Comparison of ENCODE assay signal across 8 cellular contexts in genomic region chr9:34603610-34604231, GRCh38.
DNase-seq lines count a peak whose midpoint lies in the region; ATAC-seq and TF ChIP-seq lines count a peak whose summit lies in the region.

No MANE protein-coding gene starts in this region.

- DNase-seq in GM10248 (ENCODE audit: extremely low spot score): peak; percentile 83
- DNase-seq in NCI-H345 (lab: John Stamatoyannopoulos, UW): peak; percentile 72
- DNase-seq in central memory CD4-positive, alpha-beta T cell: peak; percentile 66
- peak; percentile 72 for DNase-seq in kidney tubule cell (ENCODE audit: low spot score)
- DNase-seq in stimulated activated CD4-positive, alpha-beta T cell treated with anti-CD3 and anti-CD28 coated beads, Interleukin-4, amount 100 ng/mL, for 24 hours: peak; percentile 88
- no peak for DNase-seq in cortex of kidney (lab: John Stamatoyannopoulos, UW)

- peak; percentile 91 for TF ChIP-seq CTCF in GM10248 (IDR thresholded peaks at IDR 0.05; ENCODE audit: control extremely low read depth, extremely low read depth, low read depth, missing control alignments)

- peak; percentile 56 for ATAC-seq in HG02973 (IDR thresholded peaks at IDR 0.05; ENCODE audit: unreplicated experiment)
- peak; percentile 88 to 93 for ATAC-seq in activated CD4-positive, CD25-positive, alpha-beta regulatory T cell treated with anti-CD3 and anti-CD28 coated beads, Interleukin-2, amount 50 U/mL, for 24 hours

- POLR2A ChIA-PET in GM10248 (lab: Yijun Ruan, JAX): no interaction called here

- CTCF ChIA-PET in GM10248 (lab: Yijun Ruan, JAX): interaction anchor here (0.6 to 17.0 kb wide), 40 partner anchors 9 to 980 kb away, joined by 3 to 328 read pairs (median 5); partner anchors contain the start of genes ARID3C, DCTN3, GALT and RPP25L
